ENCODE assay signal across 7 cellular contexts in genomic region chr16:10509534-10510025, GRCh38.
DNase-seq lines count a peak whose midpoint lies in the region; ATAC-seq and TF ChIP-seq lines count a peak whose summit lies in the region.

No MANE protein-coding gene starts in this region.

- H3F3A ChIP-seq in smooth muscle cell (ENCODE audit: low read depth): no peaks in the 10 kb centered on the region

- no peaks in the 10 kb centered on the region for H3K36me3 ChIP-seq in smooth muscle cell (ENCODE audit: low read depth)

- H3K4me1 ChIP-seq in smooth muscle cell (ENCODE audit: low read depth): no peaks in the 10 kb centered on the region

- in situ Hi-C loops in GM13976 (cut with MboI; ENCODE audit: low sequenced_read_pairs, unreplicated experiment): loop anchor here (5.0 to 10.0 kb wide), 3 partner anchors 195 to 405 kb away; no protein-coding TSS in a partner anchor

- DNase-seq in GM13976 (ENCODE audit: low spot score): peak; percentile 78
- peak; percentile 70 for DNase-seq in NCI-H1694 treated with DMSO at 0.1 percent for 48 hours (lab: John Stamatoyannopoulos, UW)
- DNase-seq in T1000 (lab: John Stamatoyannopoulos, UW): peak; percentile 20
- DNase-seq in astrocyte of the hippocampus (ENCODE audit: low read depth, low spot score): peak; percentile 87
- peak; percentile 41 to 78 for DNase-seq in hippocampal formation (lab: John Stamatoyannopoulos, UW)
- DNase-seq in smooth muscle cell (lab: John Stamatoyannopoulos, UW; ENCODE audit: unreplicated experiment): no peak

- peak; percentile 67 for TF ChIP-seq CTCF in GM13976 (IDR thresholded peaks at IDR 0.05; ENCODE audit: borderline replicate concordance, control extremely low read depth, extremely low read depth, insufficient read depth, missing control alignments)
- TF ChIP-seq CTCF in smooth muscle cell (IDR thresholded peaks at IDR 0.05; ENCODE audit: borderline replicate concordance, insufficient read depth, poor library complexity, severe bottlenecking): peak; percentile 82

- H3K4me3 ChIP-seq in smooth muscle cell: no peak overlapping the region

- no peaks in the 10 kb centered on the region for H3K27me3 ChIP-seq in smooth muscle cell (ENCODE audit: low read depth)

- H3K9me3 ChIP-seq in smooth muscle cell (replicated peaks; ENCODE audit: low read depth): no peaks in the 10 kb centered on the region

- H3K4me2 ChIP-seq in smooth muscle cell: no peak overlapping the region

- no peak overlapping the region for H3K27ac ChIP-seq in smooth muscle cell (ENCODE audit: low read depth)

- ATAC-seq in HG02870 (IDR thresholded peaks at IDR 0.05; ENCODE audit: unreplicated experiment): peak; percentile 50

- no peaks in the 10 kb centered on the region for H4K20me1 ChIP-seq in smooth muscle cell (ENCODE audit: low read depth)

- no peaks in the 10 kb centered on the region for H3K79me2 ChIP-seq in smooth muscle cell (ENCODE audit: low read depth)

- 20% methylated on average over 6 of the region's 6 CpGs for WGBS in smooth muscle cell (ENCODE audit: low lambda C conversion rate)

- no peak overlapping the region for H2AFZ ChIP-seq in smooth muscle cell (ENCODE audit: low read depth)

- no peak overlapping the region for H3K9ac ChIP-seq in smooth muscle cell (ENCODE audit: low read depth)
